ENCODE assay signal across 13 cellular contexts in the genomic region with DNA sequence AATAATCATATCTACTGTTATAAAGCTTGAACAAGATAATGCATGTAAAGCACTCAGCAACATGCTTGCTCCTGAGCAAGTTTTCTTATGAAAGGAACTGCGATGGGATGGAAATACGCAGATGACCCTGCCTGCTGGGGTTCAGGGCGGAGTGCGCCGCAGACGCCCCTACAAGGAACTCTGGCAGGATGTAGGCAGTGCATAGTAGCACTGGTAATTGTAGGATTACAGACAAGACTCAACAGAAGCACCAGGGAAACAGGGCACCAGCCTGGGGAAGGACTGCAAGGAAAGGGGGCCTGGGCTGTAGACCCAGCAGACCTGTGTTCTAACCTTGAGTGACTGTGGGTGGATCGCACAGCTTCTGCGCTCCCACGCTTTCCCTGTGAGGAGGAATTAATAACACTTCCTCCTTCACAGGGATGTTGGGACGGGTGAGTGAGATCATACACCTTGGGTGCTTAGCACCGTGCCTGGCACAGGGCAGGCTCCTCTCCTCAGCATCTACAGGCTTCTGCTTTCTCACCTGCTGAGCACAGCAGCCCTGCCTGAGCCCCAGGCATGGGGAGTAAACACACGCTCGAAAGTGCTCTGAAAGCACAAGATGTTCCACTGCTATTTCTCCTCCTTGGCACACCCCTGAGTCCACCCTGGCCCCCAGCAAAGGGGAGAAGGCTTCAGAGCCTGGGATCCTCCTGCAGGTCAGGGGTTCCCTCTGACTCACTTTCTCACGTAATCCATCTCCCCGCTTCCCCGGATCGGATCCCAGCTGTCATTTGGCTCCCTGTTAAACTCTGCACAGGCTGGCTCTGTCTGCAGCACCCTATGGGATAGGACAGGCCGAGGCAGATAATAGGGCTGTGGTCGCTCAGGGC. TPM values are rescaled to one million over a fixed set of nuclear protein-coding genes. Genes with fewer than 3 reads are reported as not detected.
DNase-seq lines count a peak whose midpoint lies in the region; ATAC-seq and TF ChIP-seq lines count a peak whose summit lies in the region.
"Had no signal": no experiment of that assay in that cellular context is flagged by ENCODE, and none has a peak within 500 bp of the region (broad histone marks: within the 10 kb centered on the region; RNA-seq: fewer than 3 reads in every experiment).

No MANE protein-coding gene starts in this region.

- no peak for TF ChIP-seq EP300 in sigmoid colon (IDR thresholded peaks at IDR 0.05)

- DNase-seq in GM23338 (ENCODE audit: low spot score), result no peak
- no peak for DNase-seq in ascending aorta (ENCODE audit: low spot score in 2 of 2)
- no peak for DNase-seq in left ventricle myocardium inferior
- peak; percentile 91 for DNase-seq in sigmoid colon
- no peak for DNase-seq in NCI-H510A treated with DMSO at 0.1 percent for 48 hours (lab: John Stamatoyannopoulos, UW)
- no peak for DNase-seq in MV-4-11 (lab: John Stamatoyannopoulos, UW)
- DNase-seq in activated CD8-positive, alpha-beta T cell treated with anti-CD3 and anti-CD28 coated beads for 36 hours, result no peak
- DNase-seq: NCI-H187 treated with DMSO at 0.1 percent for 48 hours; stimulated activated CD4-positive, alpha-beta T cell treated with anti-CD3 and anti-CD28 coated beads, Interleukin-12 subunit alpha, Interleukin-12 subunit beta, amount 100 ng/mL, for 4 hours; stimulated activated naive B cell treated with anti-CD40 and anti-IgM and Interleukin-4, amounts not matched to agents 10 μg/mL and 1 μg/mL and 100 μg/mL, for 72 hours had no signal

- H3K4me1 ChIP-seq in GM23338 (ENCODE audit: insufficient read depth), result peaks cover 62% of the 10 kb centered on the region
- H3K4me1 ChIP-seq in ascending aorta, result peaks cover 15 to 56% of the 10 kb centered on the region in 2 donors
- peaks cover 100% of the 10 kb centered on the region for H3K4me1 ChIP-seq in left ventricle myocardium inferior
- peaks cover 0 to 80% (median 74%) of the 10 kb centered on the region in 4 donors for H3K4me1 ChIP-seq in sigmoid colon

- no peak for TF ChIP-seq POLR2A in sigmoid colon (IDR thresholded peaks at IDR 0.05)

- H3K79me2 ChIP-seq in GM23338 (replicated peaks; ENCODE audit: insufficient read depth), result peaks cover 76% of the 10 kb centered on the region

- peaks cover 65% of the 10 kb centered on the region for H3K4me1 Mint-ChIP-seq in GM23338
- peaks cover 59% of the 10 kb centered on the region for H3K4me1 Mint-ChIP-seq in activated CD8-positive, alpha-beta T cell treated with anti-CD3 and anti-CD28 coated beads for 36 hours (ENCODE audit: low read depth)

- H3K36me3 ChIP-seq in GM23338 (ENCODE audit: insufficient read depth), result no peaks in the 10 kb centered on the region
- H3K36me3 ChIP-seq in ascending aorta, result peaks cover 17 to 19% of the 10 kb centered on the region in 2 donors
- H3K36me3 ChIP-seq in left ventricle myocardium inferior, result peaks cover 18% of the 10 kb centered on the region
- H3K36me3 ChIP-seq in sigmoid colon, result peaks cover 16 to 19% (median 18%) of the 10 kb centered on the region in 4 donors

- intact Hi-C loops in ascending aorta (cut with DNase I) (no loop called here), left ventricle myocardium inferior (cut with micrococcal nuclease) (no loop called here), sigmoid colon (cut with DNase I) (no loop called here)
- intact Hi-C loops in activated CD8-positive, alpha-beta T cell treated with anti-CD3 and anti-CD28 coated beads for 36 hours (cut with micrococcal nuclease), result no loop called here

- no peak overlapping the region for H3K4me3 Mint-ChIP-seq in GM23338
- no peak overlapping the region for H3K4me3 Mint-ChIP-seq in activated CD8-positive, alpha-beta T cell treated with anti-CD3 and anti-CD28 coated beads for 36 hours
- H3K4me3 Mint-ChIP-seq: stimulated activated naive B cell treated with anti-CD40 and anti-IgM and Interleukin-4, amounts not matched to agents 10 μg/mL and 1 μg/mL and 100 μg/mL, for 72 hours had no signal

- no peaks in the 10 kb centered on the region for H3K27me3 ChIP-seq in GM23338 (ENCODE audit: insufficient read depth)
- no peaks in the 10 kb centered on the region for H3K27me3 ChIP-seq in ascending aorta
- no peaks in the 10 kb centered on the region for H3K27me3 ChIP-seq in left ventricle myocardium inferior (ENCODE audit: low read depth)
- no peaks in the 10 kb centered on the region for H3K27me3 ChIP-seq in sigmoid colon

- POLR2A ChIA-PET in activated CD8-positive, alpha-beta T cell treated with anti-CD3 and anti-CD28 coated beads for 36 hours (lab: Charles Lee), result interaction anchor here (0.8 kb wide), 1 partner anchor 39 kb away, joined by 3 read pairs; no protein-coding TSS in a partner anchor

- ATAC-seq in GM23338, result peak; percentile 17
- ATAC-seq in HG03097 (IDR thresholded peaks at IDR 0.05; ENCODE audit: low FRiP score, unreplicated experiment), result no peak
- no peak for ATAC-seq in activated CD8-positive, alpha-beta T cell treated with anti-CD3 and anti-CD28 coated beads for 36 hours
- ATAC-seq: activated naive CD4-positive, alpha-beta T cell treated with anti-CD3 and anti-CD28 coated beads, Interleukin-2, amount 50 U/mL, for 72 hours had no signal

- WGBS in sigmoid colon, 2 donors, result 80 to 86% methylated on average over 19 of the region's 19 CpGs

- H3K9me2 ChIP-seq in GM23338 (ENCODE audit: insufficient read depth), result no peaks in the 10 kb centered on the region

- H3K27ac Mint-ChIP-seq in GM23338, result peak overlapping the region; percentile 50; the same call in 1 of the 2 replicates
- H3K27ac Mint-ChIP-seq in activated CD8-positive, alpha-beta T cell treated with anti-CD3 and anti-CD28 coated beads for 36 hours, result no peak overlapping the region

- CTCF ChIA-PET in activated CD8-positive, alpha-beta T cell treated with anti-CD3 and anti-CD28 coated beads for 36 hours (lab: Charles Lee), result interaction anchor here (0.6 to 5.3 kb wide), 3 partner anchors 7 to 27 kb away, joined by 3 to 28 read pairs (median 19); no protein-coding TSS in a partner anchor

- H3F3A ChIP-seq in GM23338 (replicated peaks; ENCODE audit: low read depth), result no peaks in the 10 kb centered on the region

- no peak for TF ChIP-seq CTCF in GM23338 (conservative IDR thresholded peaks at IDR 0.05; ENCODE audit: low read depth in 2 of 2)
- no peak for TF ChIP-seq CTCF in ascending aorta (IDR thresholded peaks at IDR 0.05)
- TF ChIP-seq CTCF in left ventricle myocardium inferior (IDR thresholded peaks at IDR 0.05; ENCODE audit: borderline replicate concordance), result no peak
- no peak for TF ChIP-seq CTCF in sigmoid colon (IDR thresholded peaks at IDR 0.05)
- no peak for TF ChIP-seq CTCF in activated CD8-positive, alpha-beta T cell treated with anti-CD3 and anti-CD28 coated beads for 36 hours (IDR thresholded peaks at IDR 0.05)

- H3K27ac ChIP-seq in GM23338 (ENCODE audit: low read depth), result peak overlapping the region; percentile 63; the same call in 1 of the 2 replicates
- peak overlapping the region; percentile 46 to 62 for H3K27ac ChIP-seq in ascending aorta
- H3K27ac ChIP-seq in left ventricle myocardium inferior (replicated peaks), result peak overlapping the region; percentile 99
- H3K27ac ChIP-seq in sigmoid colon, result peak overlapping the region; percentile 32 to 75 (median 60)
- H3K27ac ChIP-seq: VCaP had no signal

- H4K20me1 ChIP-seq in GM23338 (replicated peaks; ENCODE audit: insufficient read depth), result peaks cover 23% of the 10 kb centered on the region; the same call in 1 of the 2 replicates

- no peaks in the 10 kb centered on the region; the same call in 2 of the 3 replicates for H3K9me3 Mint-ChIP-seq in GM23338
- H3K9me3 Mint-ChIP-seq in activated CD8-positive, alpha-beta T cell treated with anti-CD3 and anti-CD28 coated beads for 36 hours, result no peaks in the 10 kb centered on the region
- H3K9me3 Mint-ChIP-seq: activated naive CD4-positive, alpha-beta T cell treated with anti-CD3 and anti-CD28 coated beads, Interleukin-2, amount 50 U/mL, for 72 hours; stimulated activated naive B cell treated with anti-CD40 and anti-IgM and Interleukin-4, amounts not matched to agents 10 μg/mL and 1 μg/mL and 100 μg/mL, for 72 hours had no signal

- peaks cover 32% of the 10 kb centered on the region for H3K36me3 Mint-ChIP-seq in GM23338 (ENCODE audit: low read depth)
- H3K36me3 Mint-ChIP-seq in activated CD8-positive, alpha-beta T cell treated with anti-CD3 and anti-CD28 coated beads for 36 hours (ENCODE audit: low read depth), result peaks cover 17% of the 10 kb centered on the region

- H2AFZ ChIP-seq in GM23338, result no peak overlapping the region

- H3K9me3 ChIP-seq in ascending aorta, result no peaks in the 10 kb centered on the region
- no peaks in the 10 kb centered on the region for H3K9me3 ChIP-seq in left ventricle myocardium inferior (replicated peaks)
- no peaks in the 10 kb centered on the region for H3K9me3 ChIP-seq in sigmoid colon

- H3K27me3 Mint-ChIP-seq in GM23338 (ENCODE audit: insufficient read depth, low read depth, poor library complexity), result peaks cover 18% of the 10 kb centered on the region
- no peaks in the 10 kb centered on the region for H3K27me3 Mint-ChIP-seq in activated CD8-positive, alpha-beta T cell treated with anti-CD3 and anti-CD28 coated beads for 36 hours
- H3K27me3 Mint-ChIP-seq: stimulated activated naive B cell treated with anti-CD40 and anti-IgM and Interleukin-4, amounts not matched to agents 10 μg/mL and 1 μg/mL and 100 μg/mL, for 72 hours had no signal

- H3K4me3 ChIP-seq in GM23338 (no peak overlapping the region), ascending aorta (no peak overlapping the region), left ventricle myocardium inferior (no peak overlapping the region), sigmoid colon (no peak overlapping the region)

- no peak overlapping the region for H3K4me2 ChIP-seq in GM23338

RNA-seq across cellular contexts. Expression of a gene that starts 19.2 kb away (rescaled TPM):
- 15.2 and 15.9 TPM in 2 replicates for total RNA-seq in GM23338 (2014; rRNA removed; shearing (Covaris generic))
- polyA plus RNA-seq in GM23338 (2016; fragmentation: Nextera tagmentation; extraction: Ambion mirVana), result 6.4 and 6.9 TPM in 2 replicates
- 51.0 TPM for total RNA-seq in ascending aorta
- 35.4 TPM for total RNA-seq in left ventricle myocardium inferior
- 10 to 100 TPM; 11.4 to 22.4 (median 15.3) TPM for total RNA-seq in sigmoid colon
- polyA plus RNA-seq in sigmoid colon, result 1 to 10 TPM; 1.2 to 8.6 (median 1.6) TPM
- total RNA-seq in activated CD8-positive, alpha-beta T cell treated with anti-CD3 and anti-CD28 coated beads for 36 hours, result 10 to 100 TPM; 18.3 to 18.9 TPM

RNA-seq across cellular contexts. Expression of a gene that starts 34.6 kb away (rescaled TPM):
- total RNA-seq in GM23338 (2014; rRNA removed; shearing (Covaris generic)), result 0.39 and 0.63 TPM in 2 replicates
- polyA plus RNA-seq in GM23338 (2016; fragmentation: Nextera tagmentation; extraction: Ambion mirVana) (0.24 and 0.89 TPM in 2 replicates), sigmoid colon (under 1 TPM in 1 of 3 donors, not detected in 2; 0.09 TPM)
- total RNA-seq in ascending aorta (not detected), left ventricle myocardium inferior (3.5 TPM), sigmoid colon (1 to 10 TPM in 1 of 4 donors, under 1 TPM in 3; 0.36 to 1.1 (median 0.61) TPM)
- under 1 TPM; 0.27 to 0.38 TPM for total RNA-seq in activated CD8-positive, alpha-beta T cell treated with anti-CD3 and anti-CD28 coated beads for 36 hours

RNA-seq across cellular contexts. Expression of a gene that starts 50.1 kb away (rescaled TPM):
- total RNA-seq in GM23338 (2014; rRNA removed; shearing (Covaris generic)), result 30.7 and 39.3 TPM in 2 replicates
- 49.8 and 51.3 TPM in 2 replicates for polyA plus RNA-seq in GM23338 (2016; fragmentation: Nextera tagmentation; extraction: Ambion mirVana)
- total RNA-seq in ascending aorta, result not detected
- total RNA-seq in left ventricle myocardium inferior, result 0.80 TPM
- total RNA-seq in sigmoid colon, result 1 to 10 TPM in 3 of 4 donors, under 1 TPM in 1; 0.68 to 2.1 (median 1.4) TPM
- polyA plus RNA-seq in sigmoid colon, result 10 to 100 TPM in 2 of 3 donors, 1 to 10 TPM in 1; 9.7 to 13.2 (median 12.2) TPM
- 1 to 10 TPM; 1.8 to 2.7 TPM for total RNA-seq in activated CD8-positive, alpha-beta T cell treated with anti-CD3 and anti-CD28 coated beads for 36 hours
